ENCODE assay signal across 22 cellular contexts in the genomic region with DNA sequence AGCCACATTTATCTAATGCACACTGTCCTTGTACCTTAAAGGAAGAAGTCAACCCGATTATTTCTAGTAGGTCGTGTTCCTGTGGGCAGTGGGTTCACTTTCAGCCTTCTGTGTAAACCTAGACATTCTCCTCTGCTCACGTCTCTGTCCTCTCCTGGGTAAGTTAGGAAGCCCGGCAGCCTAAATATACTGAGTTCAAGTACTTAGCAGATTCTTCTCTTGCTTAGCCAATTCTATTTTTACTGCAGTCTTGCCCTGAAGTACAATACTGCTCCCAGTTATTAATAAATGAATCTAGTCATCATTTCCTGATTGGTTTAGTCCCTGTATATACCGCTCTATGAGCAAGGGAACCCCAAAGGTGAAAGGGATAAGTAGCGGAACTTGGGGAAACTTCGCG.
"Had no signal": no experiment of that assay in that cellular context is flagged by ENCODE, and none has a peak within 500 bp of the region (broad histone marks: within the 10 kb centered on the region; RNA-seq: fewer than 3 reads in every experiment).

No MANE protein-coding gene starts in this region.

- H3K27me3 ChIP-seq: MG63, SJCRH30 had no signal

- H3K36me3 ChIP-seq: MG63, SJCRH30 had no signal

- DNase-seq: Karpas-422, KG1, MG63, NCI-H1092, NCI-H1105 treated with DMSO at 0.1 percent for 48 hours, NCI-H1417 treated with DMSO at 0.1 percent for 48 hours, NCI-H146, NCI-H1694 treated with DMSO at 0.1 percent for 48 hours, NCI-H1930, NCI-H2081, NCI-H2107, NCI-H2227 treated with DMSO at 0.1 percent for 48 hours, NCI-H524, NCI-H526 treated with DMSO at 0.1 percent for 48 hours, NCI-H748 treated with DMSO at 0.1 percent for 48 hours, RPMI8226, SHP77 treated with DMSO at 0.1 percent for 48 hours, SJCRH30 had no signal

- H3K4me1 ChIP-seq: SJCRH30 had no signal

- FAIRE-seq: HTR-8/SVneo, RCC 7860 had no signal

- ATAC-seq: SK-N-SH treated with all-trans-retinoic acid at 6 μM for 48 hours had no signal

- H3K4me3 ChIP-seq: MG63, SJCRH30 had no signal

- H3K27ac ChIP-seq: HL-60, SJCRH30 had no signal

- H3K9me3 ChIP-seq: SJCRH30 had no signal
